In the genomic region with DNA sequence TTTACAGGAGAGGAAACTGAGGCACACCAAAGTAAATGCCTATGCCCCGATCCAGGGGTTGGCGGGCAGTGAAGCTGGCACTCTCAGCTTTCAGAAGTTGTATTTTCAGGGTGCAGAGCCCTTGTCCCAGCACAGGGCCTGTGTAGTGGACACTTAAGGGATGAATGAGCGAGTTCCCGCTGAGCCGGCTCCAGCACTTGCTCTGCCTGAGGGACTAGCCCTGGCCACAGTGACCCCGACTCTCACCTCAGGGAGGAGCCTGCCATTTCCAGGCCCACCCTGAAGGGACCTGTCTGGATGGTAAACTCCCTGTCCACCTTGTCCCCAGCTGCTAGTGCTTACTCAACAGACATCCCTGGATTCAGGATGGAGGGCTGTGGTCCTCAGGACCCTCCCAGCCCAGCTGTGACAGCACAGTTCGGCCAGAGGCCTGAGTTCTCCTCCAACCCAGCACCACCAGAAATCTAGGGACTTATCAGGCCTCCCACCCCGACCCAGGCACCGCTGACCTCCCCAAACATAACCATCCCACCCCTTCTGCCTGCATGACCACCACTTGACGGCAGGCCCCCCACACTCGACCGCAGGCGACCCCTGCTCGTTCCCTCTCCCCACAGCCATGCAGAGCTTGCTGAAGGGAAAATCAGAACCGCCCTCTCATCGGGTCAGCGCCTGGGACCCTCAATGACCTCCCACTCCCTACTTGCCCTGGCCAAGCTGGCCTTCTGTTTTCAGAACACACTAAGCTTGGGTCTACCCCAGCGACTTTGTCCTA, we compare ENCODE assay signal across 13 cellular contexts. TPM values are rescaled to one million over a fixed set of nuclear protein-coding genes. Genes with fewer than 3 reads are reported as not detected.
DNase-seq lines count a peak whose midpoint lies in the region; ATAC-seq and TF ChIP-seq lines count a peak whose summit lies in the region.
"Had no signal": no experiment of that assay in that cellular context is flagged by ENCODE, and none has a peak within 500 bp of the region (broad histone marks: within the 10 kb centered on the region; RNA-seq: fewer than 3 reads in every experiment).

No MANE protein-coding gene starts in this region.

- H4K20me1 ChIP-seq in OCI-LY7 (ENCODE audit: insufficient read depth, low read length) = peaks cover 32% of the 10 kb centered on the region

- H3K36me3 ChIP-seq in CD8-positive, alpha-beta memory T cell (ENCODE audit: insufficient read depth, low read length) = peaks cover 12% of the 10 kb centered on the region
- peaks cover 89% of the 10 kb centered on the region for H3K36me3 ChIP-seq in OCI-LY7 (ENCODE audit: insufficient read depth, low read length)
- peaks cover 22% of the 10 kb centered on the region for H3K36me3 ChIP-seq in effector memory CD4-positive, alpha-beta T cell (ENCODE audit: control insufficient read depth, insufficient read depth, low read length)

- peaks cover 76% of the 10 kb centered on the region for H3K79me2 ChIP-seq in OCI-LY7 (ENCODE audit: insufficient read depth, low read depth, low read length)

- intact Hi-C loops in OCI-LY7 (cut with micrococcal nuclease; ENCODE audit: unreplicated experiment) = no loop called here

- peak overlapping the region; percentile 98; the same call in 1 of the 2 replicates for H3K4me2 ChIP-seq in OCI-LY7 (ENCODE audit: low read length)

- peaks cover 0 to 46% (median 8%) of the 10 kb centered on the region in 3 donors for H3K36me3 Mint-ChIP-seq in CD8-positive, alpha-beta memory T cell
- no peaks in the 10 kb centered on the region for H3K36me3 Mint-ChIP-seq in progenitor cell of endocrine pancreas (ENCODE audit: insufficient read depth)

- no peak for DNase-seq in CD8-positive, alpha-beta memory T cell
- no peak for DNase-seq in OCI-LY7 (ENCODE audit: low spot score)
- DNase-seq in effector memory CD4-positive, alpha-beta T cell = no peak
- no peak for DNase-seq in progenitor cell of endocrine pancreas (ENCODE audit: low spot score, unreplicated experiment)
- DNase-seq in middle frontal gyrus (ENCODE audit: extremely low spot score, low spot score) = no peak
- DNase-seq: foreskin keratinocyte, GF-D8, Kasumi-1, NCI-H187 treated with DMSO at 0.1 percent for 48 hours, SHP77 had no signal

- CTCF ChIA-PET in CD8-positive, alpha-beta memory T cell (lab: Charles Lee) = no interaction called here
- CTCF ChIA-PET in OCI-LY7 (lab: Charles Lee; ENCODE audit: unreplicated experiment) = no interaction called here

- H3K27ac ChIP-seq in CD8-positive, alpha-beta memory T cell (ENCODE audit: low read depth, low read length) = peak overlapping the region; percentile 28
- H3K27ac ChIP-seq in OCI-LY7 (ENCODE audit: low read depth, low read length, poor library complexity, severe bottlenecking) = peak overlapping the region; percentile 97
- peak overlapping the region; percentile 59 for H3K27ac ChIP-seq in effector memory CD4-positive, alpha-beta T cell (ENCODE audit: insufficient read depth, low read length, poor library complexity, severe bottlenecking)

- no peaks in the 10 kb centered on the region for H3K27me3 ChIP-seq in CD8-positive, alpha-beta memory T cell (ENCODE audit: insufficient read depth, low read length, poor library complexity, severe bottlenecking)
- H3K27me3 ChIP-seq in effector memory CD4-positive, alpha-beta T cell (replicated peaks; ENCODE audit: control insufficient read depth, insufficient read depth, low read length, poor library complexity, severe bottlenecking) = no peaks in the 10 kb centered on the region
- H3K27me3 ChIP-seq: foreskin keratinocyte had no signal

- no peaks in the 10 kb centered on the region for H3K9me3 Mint-ChIP-seq in CD8-positive, alpha-beta memory T cell
- H3K9me3 Mint-ChIP-seq in progenitor cell of endocrine pancreas (ENCODE audit: low read depth) = no peaks in the 10 kb centered on the region

- peak overlapping the region; percentile 66 to 98 (median 87) for H3K4me3 Mint-ChIP-seq in CD8-positive, alpha-beta memory T cell
- no peak overlapping the region for H3K4me3 Mint-ChIP-seq in progenitor cell of endocrine pancreas (ENCODE audit: low read depth)

- ATAC-seq in GM18909 (IDR thresholded peaks at IDR 0.05; ENCODE audit: poor library complexity, unreplicated experiment) (no peak), HG02852 (IDR thresholded peaks at IDR 0.05; ENCODE audit: unreplicated experiment) (no peak)
- ATAC-seq: foreskin keratinocyte had no signal

- no peak overlapping the region for H2AFZ ChIP-seq in OCI-LY7 (ENCODE audit: low read length)

- H3K4me3 ChIP-seq in CD8-positive, alpha-beta memory T cell (ENCODE audit: low read length) = no peak overlapping the region
- H3K4me3 ChIP-seq in OCI-LY7 (ENCODE audit: low read depth, low read length, poor library complexity, severe bottlenecking) = no peak overlapping the region
- no peak overlapping the region for H3K4me3 ChIP-seq in effector memory CD4-positive, alpha-beta T cell (ENCODE audit: insufficient read depth, low read depth, low read length, poor library complexity, severe bottlenecking)

- peak overlapping the region; percentile 87 to 99 (median 98) for H3K27ac Mint-ChIP-seq in CD8-positive, alpha-beta memory T cell
- H3K27ac Mint-ChIP-seq in progenitor cell of endocrine pancreas = peak overlapping the region; percentile 3

- peaks cover 0 to 3% of the 10 kb centered on the region in 2 donors for H3K27me3 Mint-ChIP-seq in CD8-positive, alpha-beta memory T cell
- no peaks in the 10 kb centered on the region for H3K27me3 Mint-ChIP-seq in progenitor cell of endocrine pancreas

- BruUV-seq in OCI-LY7 (replicated peaks; lab: Mats Ljungman, UMichigan) = no TSS peak

- TF ChIP-seq CTCF in OCI-LY7 (conservative IDR thresholded peaks at IDR 0.05; ENCODE audit: low read length) = no peak
- no peak for TF ChIP-seq CTCF in progenitor cell of endocrine pancreas (IDR thresholded peaks at IDR 0.05; ENCODE audit: unreplicated experiment)

- peaks cover 82% of the 10 kb centered on the region for H3K4me1 ChIP-seq in CD8-positive, alpha-beta memory T cell (ENCODE audit: insufficient read depth, low read length)
- peaks cover 42% of the 10 kb centered on the region for H3K4me1 ChIP-seq in OCI-LY7 (ENCODE audit: insufficient read depth, low read length, poor library complexity, severe bottlenecking)
- H3K4me1 ChIP-seq in effector memory CD4-positive, alpha-beta T cell (ENCODE audit: control insufficient read depth, insufficient read depth, low read length, poor library complexity, severe bottlenecking) = peaks cover 60% of the 10 kb centered on the region
- H3K4me1 ChIP-seq: foreskin keratinocyte had no signal

- H3K9me2 ChIP-seq in OCI-LY7 (ENCODE audit: insufficient read depth, low read length) = no peaks in the 10 kb centered on the region

- no peaks in the 10 kb centered on the region for H3K9me3 ChIP-seq in CD8-positive, alpha-beta memory T cell (ENCODE audit: low read length)
- no peaks in the 10 kb centered on the region for H3K9me3 ChIP-seq in OCI-LY7 (ENCODE audit: low read length)
- no peaks in the 10 kb centered on the region for H3K9me3 ChIP-seq in effector memory CD4-positive, alpha-beta T cell (ENCODE audit: control insufficient read depth, low read length)

- H3K4me1 Mint-ChIP-seq in CD8-positive, alpha-beta memory T cell = peaks cover 53 to 80% (median 61%) of the 10 kb centered on the region in 3 donors
- no peaks in the 10 kb centered on the region for H3K4me1 Mint-ChIP-seq in progenitor cell of endocrine pancreas (ENCODE audit: low read depth)

- POLR2A ChIA-PET in CD8-positive, alpha-beta memory T cell (lab: Charles Lee) = interaction anchor here (0.6 kb wide), 1 partner anchor 9 kb away, joined by 3 read pairs; no protein-coding TSS in a partner anchor
- POLR2A ChIA-PET in OCI-LY7 (lab: Charles Lee) = interaction anchor here (0.6 to 1.0 kb wide), 3 partner anchors 26 to 397 kb away, joined by 3 read pairs; no protein-coding TSS in a partner anchor

RNA-seq across cellular contexts. Expression of gene PPP6R1, which starts 8.4 kb away (rescaled TPM):
- total RNA-seq in CD8-positive, alpha-beta memory T cell = 100 to 1,000 TPM; 216 to 225 TPM
- 143 TPM for polyA plus RNA-seq in CD8-positive, alpha-beta memory T cell
- 82.0 and 89.6 TPM in 2 replicates for total RNA-seq in OCI-LY7 (2014; rRNA removed; shearing (Covaris generic))
- total RNA-seq in OCI-LY7 (2022) (156 and 161 TPM in 2 replicates), progenitor cell of endocrine pancreas (70.9 and 72.3 TPM in 2 replicates)

RNA-seq across cellular contexts. Expression of gene TMEM86B, which starts 21.9 kb away (rescaled TPM):
- 10 to 100 TPM in 1 of 2 experiments, 1 to 10 TPM in 1; 8.5 to 10.3 TPM for total RNA-seq in CD8-positive, alpha-beta memory T cell
- polyA plus RNA-seq in CD8-positive, alpha-beta memory T cell = 2.9 TPM
- total RNA-seq in OCI-LY7 (2014; rRNA removed; shearing (Covaris generic)) = 6.7 and 8.1 TPM in 2 replicates
- total RNA-seq in OCI-LY7 (2022) (13.7 and 13.8 TPM in 2 replicates), progenitor cell of endocrine pancreas (10.0 and 12.0 TPM in 2 replicates)

RNA-seq across cellular contexts. Expression of gene HSPBP1, which starts 29.5 kb away (rescaled TPM):
- 10 to 100 TPM; 82.9 to 84.1 TPM for total RNA-seq in CD8-positive, alpha-beta memory T cell
- 46.4 TPM for polyA plus RNA-seq in CD8-positive, alpha-beta memory T cell
- 41.3 and 50.5 TPM in 2 replicates for total RNA-seq in OCI-LY7 (2014; rRNA removed; shearing (Covaris generic))
- 31.9 and 38.7 TPM in 2 replicates for total RNA-seq in OCI-LY7 (2022)
- 46.1 and 46.9 TPM in 2 replicates for total RNA-seq in progenitor cell of endocrine pancreas

RNA-seq across cellular contexts. Expression of gene BRSK1, which starts 33.3 kb away (rescaled TPM):
- 1 to 10 TPM; 4.1 to 5.7 TPM for total RNA-seq in CD8-positive, alpha-beta memory T cell
- 0.82 TPM for polyA plus RNA-seq in CD8-positive, alpha-beta memory T cell
- total RNA-seq in OCI-LY7 (2014; rRNA removed; shearing (Covaris generic)) = 15.9 and 16.1 TPM in 2 replicates
- total RNA-seq in OCI-LY7 (2022) = 23.9 and 25.7 TPM in 2 replicates
- 67.6 and 68.7 TPM in 2 replicates for total RNA-seq in progenitor cell of endocrine pancreas

RNA-seq across cellular contexts. Expression of gene PTPRH, which starts 41.1 kb away (rescaled TPM):
- total RNA-seq in CD8-positive, alpha-beta memory T cell = not detected
- not detected for polyA plus RNA-seq in CD8-positive, alpha-beta memory T cell
- not detected in 2 replicates for total RNA-seq in OCI-LY7 (2014; rRNA removed; shearing (Covaris generic))
- not detected in 2 replicates for total RNA-seq in OCI-LY7 (2022)
- total RNA-seq in progenitor cell of endocrine pancreas = 0.43 and 1.6 TPM in 2 replicates
- total RNA-seq: mononuclear cell had no signal

Comparison
In these comparisons a context has a peak if more than half of its experiments do, and no peak if none do; other contexts are left out.
1. H3K27ac ChIP-seq: peak in every context shown above with its lines; median percentile 97 in OCI-LY7; 59 in effector memory CD4-positive, alpha-beta T cell; 28 in CD8-positive, alpha-beta memory T cell.